ENCODE assay signal across 12 cellular contexts in the genomic region with DNA sequence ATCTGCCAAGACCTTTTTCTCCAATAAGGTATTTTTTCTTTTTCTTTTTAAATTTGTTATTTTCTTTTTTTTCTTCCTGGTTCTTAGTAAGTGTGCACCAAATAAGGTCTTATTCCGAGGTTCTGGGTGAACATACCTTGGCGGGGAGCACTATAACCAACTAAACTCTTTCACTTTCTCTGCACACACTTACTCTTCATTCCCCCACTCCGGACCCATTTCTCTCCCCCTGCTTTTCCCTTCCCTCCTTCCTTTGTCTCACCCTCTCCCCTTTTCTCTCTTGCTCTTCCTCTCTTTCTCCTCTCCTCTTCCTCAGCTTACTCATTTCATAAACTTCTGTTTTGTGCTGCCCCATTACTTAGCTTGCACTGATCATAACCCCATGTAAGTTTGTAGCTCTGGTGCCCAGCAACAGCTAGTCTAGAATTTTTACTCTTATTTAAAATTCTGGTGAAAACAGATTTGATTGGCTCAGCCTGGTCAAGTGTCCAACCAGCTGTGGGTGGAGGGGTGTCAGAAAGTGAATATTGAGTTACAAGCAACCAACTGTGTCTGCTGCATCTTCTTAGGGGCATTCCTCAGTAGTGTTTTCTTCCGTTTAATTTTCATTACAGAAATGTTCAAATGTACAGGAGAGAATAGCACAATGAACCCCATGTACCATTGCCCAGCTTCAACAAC.
DNase-seq lines count a peak whose midpoint lies in the region; ATAC-seq lines count a peak whose summit lies in the region.
"Had no signal": no experiment of that assay in that cellular context is flagged by ENCODE, and none has a peak within 500 bp of the region (broad histone marks: within the 10 kb centered on the region; RNA-seq: fewer than 3 reads in every experiment).

No MANE protein-coding gene starts in this region.

- peaks cover 16% of the 10 kb centered on the region for H3K4me1 Mint-ChIP-seq in activated T-cell treated with anti-CD3 and anti-CD28 coated beads, Interleukin-2, amount 50 U/mL, for 24 hours (ENCODE audit: low read depth)
- peaks cover 28% of the 10 kb centered on the region for H3K4me1 Mint-ChIP-seq in activated T-helper 1 cell treated with anti-CD3 and anti-CD28 coated beads, Interleukin-12 subunit alpha, Interleukin-12 subunit beta, Interleukin-2, Interleukin-4 antibody, amounts not matched to agents 30 ng/mL and 10 ng/mL and 1 ng/mL, durations not matched to agents 14 hours and 24 hours and 36 hours (ENCODE audit: low read depth)
- H3K4me1 Mint-ChIP-seq in stimulated activated effector memory CD8-positive, alpha-beta T cell treated with anti-CD3 and anti-CD28 coated beads, Interleukin-12 subunit alpha, Interleukin-12 subunit beta, amount 100 ng/mL, for 72 hours, result peaks cover 20% of the 10 kb centered on the region

- H3K9me3 Mint-ChIP-seq in activated T-cell treated with anti-CD3 and anti-CD28 coated beads, Interleukin-2, amount 50 U/mL, for 24 hours, result no peaks in the 10 kb centered on the region
- H3K9me3 Mint-ChIP-seq in activated T-helper 1 cell treated with anti-CD3 and anti-CD28 coated beads, Interleukin-12 subunit alpha, Interleukin-12 subunit beta, Interleukin-2, Interleukin-4 antibody, amounts not matched to agents 30 ng/mL and 10 ng/mL and 1 ng/mL, durations not matched to agents 14 hours and 24 hours and 36 hours, result peaks cover 2% of the 10 kb centered on the region
- no peaks in the 10 kb centered on the region for H3K9me3 Mint-ChIP-seq in stimulated activated effector memory CD8-positive, alpha-beta T cell treated with anti-CD3 and anti-CD28 coated beads, Interleukin-12 subunit alpha, Interleukin-12 subunit beta, amount 100 ng/mL, for 72 hours

- H3K4me3 Mint-ChIP-seq in activated T-cell treated with anti-CD3 and anti-CD28 coated beads, Interleukin-2, amount 50 U/mL, for 24 hours, result peak overlapping the region; percentile 56
- H3K4me3 Mint-ChIP-seq in activated T-helper 1 cell treated with anti-CD3 and anti-CD28 coated beads, Interleukin-12 subunit alpha, Interleukin-12 subunit beta, Interleukin-2, Interleukin-4 antibody, amounts not matched to agents 30 ng/mL and 10 ng/mL and 1 ng/mL, durations not matched to agents 14 hours and 24 hours and 36 hours, result no peak overlapping the region
- H3K4me3 Mint-ChIP-seq in stimulated activated effector memory CD8-positive, alpha-beta T cell treated with anti-CD3 and anti-CD28 coated beads, Interleukin-12 subunit alpha, Interleukin-12 subunit beta, amount 100 ng/mL, for 72 hours, result peak overlapping the region; percentile 56

- no peaks in the 10 kb centered on the region for H3K36me3 Mint-ChIP-seq in activated T-cell treated with anti-CD3 and anti-CD28 coated beads, Interleukin-2, amount 50 U/mL, for 24 hours (ENCODE audit: low read depth)
- H3K36me3 Mint-ChIP-seq in activated T-helper 1 cell treated with anti-CD3 and anti-CD28 coated beads, Interleukin-12 subunit alpha, Interleukin-12 subunit beta, Interleukin-2, Interleukin-4 antibody, amounts not matched to agents 30 ng/mL and 10 ng/mL and 1 ng/mL, durations not matched to agents 14 hours and 24 hours and 36 hours (ENCODE audit: low read depth), result peaks cover 3% of the 10 kb centered on the region
- no peaks in the 10 kb centered on the region for H3K36me3 Mint-ChIP-seq in stimulated activated effector memory CD8-positive, alpha-beta T cell treated with anti-CD3 and anti-CD28 coated beads, Interleukin-12 subunit alpha, Interleukin-12 subunit beta, amount 100 ng/mL, for 72 hours

- no peaks in the 10 kb centered on the region for H3K27me3 Mint-ChIP-seq in activated T-cell treated with anti-CD3 and anti-CD28 coated beads, Interleukin-2, amount 50 U/mL, for 24 hours
- H3K27me3 Mint-ChIP-seq in activated T-helper 1 cell treated with anti-CD3 and anti-CD28 coated beads, Interleukin-12 subunit alpha, Interleukin-12 subunit beta, Interleukin-2, Interleukin-4 antibody, amounts not matched to agents 30 ng/mL and 10 ng/mL and 1 ng/mL, durations not matched to agents 14 hours and 24 hours and 36 hours (ENCODE audit: insufficient read depth), result no peaks in the 10 kb centered on the region

- H3K27ac Mint-ChIP-seq in activated T-cell treated with anti-CD3 and anti-CD28 coated beads, Interleukin-2, amount 50 U/mL, for 24 hours, result peak overlapping the region; percentile 90
- H3K27ac Mint-ChIP-seq in activated T-helper 1 cell treated with anti-CD3 and anti-CD28 coated beads, Interleukin-12 subunit alpha, Interleukin-12 subunit beta, Interleukin-2, Interleukin-4 antibody, amounts not matched to agents 30 ng/mL and 10 ng/mL and 1 ng/mL, durations not matched to agents 14 hours and 24 hours and 36 hours, result peak overlapping the region; percentile 90
- peak overlapping the region; percentile 95 for H3K27ac Mint-ChIP-seq in stimulated activated effector memory CD8-positive, alpha-beta T cell treated with anti-CD3 and anti-CD28 coated beads, Interleukin-12 subunit alpha, Interleukin-12 subunit beta, amount 100 ng/mL, for 72 hours

- peak; percentile 55 for ATAC-seq in GM18867 (IDR thresholded peaks at IDR 0.05; ENCODE audit: unreplicated experiment)
- ATAC-seq in stimulated activated effector memory CD8-positive, alpha-beta T cell treated with anti-CD3 and anti-CD28 coated beads, Interleukin-12 subunit alpha, Interleukin-12 subunit beta, amount 100 ng/mL, for 72 hours, result no peak
- no peak for ATAC-seq in HG03097 (IDR thresholded peaks at IDR 0.05; ENCODE audit: low FRiP score, unreplicated experiment)
- ATAC-seq: gastroesophageal sphincter had no signal

- DNase-seq in activated T-cell treated with anti-CD3 and anti-CD28 coated beads, Interleukin-2, amount 50 U/mL, for 24 hours, result no peak
- DNase-seq in activated T-cell treated with anti-CD3 and anti-CD28 coated beads for 4 hours (no peak), SW480 (ENCODE audit: low spot score) (no peak), NCI-H1092 treated with DMSO at 0.1 percent for 48 hours (lab: John Stamatoyannopoulos, UW) (no peak)
- no peak for DNase-seq in activated T-helper 1 cell treated with anti-CD3 and anti-CD28 coated beads, Interleukin-12 subunit alpha, Interleukin-12 subunit beta, Interleukin-2, Interleukin-4 antibody, amounts not matched to agents 30 ng/mL and 10 ng/mL and 1 ng/mL, durations not matched to agents 14 hours and 24 hours and 36 hours (ENCODE audit: low spot score)
- no peak for DNase-seq in stimulated activated effector memory CD8-positive, alpha-beta T cell treated with anti-CD3 and anti-CD28 coated beads, Interleukin-12 subunit alpha, Interleukin-12 subunit beta, amount 100 ng/mL, for 72 hours (ENCODE audit: low spot score in 2 of 2)
- DNase-seq: amniotic stem cell, NCI-H1694 treated with DMSO at 0.1 percent for 48 hours, NCI-H510A had no signal

- intact Hi-C loops in activated T-helper 1 cell treated with anti-CD3 and anti-CD28 coated beads, Interleukin-12 subunit alpha, Interleukin-12 subunit beta, Interleukin-2, Interleukin-4 antibody, amounts not matched to agents 30 ng/mL and 10 ng/mL and 1 ng/mL, durations not matched to agents 14 hours and 24 hours and 36 hours (cut with micrococcal nuclease), result no loop called here
